Comparison of ENCODE assay signal across 16 cellular contexts in genomic region chr3:1421577-1421976, GRCh38.
"Had no signal": no experiment of that assay in that cellular context is flagged by ENCODE, and none has a peak within 500 bp of the region (broad histone marks: within the 10 kb centered on the region; RNA-seq: fewer than 3 reads in every experiment).

No MANE protein-coding gene starts in this region.

- DNase-seq: activated naive CD4-positive, alpha-beta T cell treated with Interleukin-2 at 50 U/mL for 16 hours; anterior cingulate cortex; brain microvascular endothelial cell; cortex of kidney; effector CD8-positive, alpha-beta T cell; foreskin fibroblast; left ventricle myocardium inferior; mesenchymal stem cell; natural killer cell; posterior cingulate gyrus; retina; stimulated activated CD4-positive, alpha-beta T cell treated with anti-CD3 and anti-CD28 coated beads, Interleukin-12 subunit alpha, Interleukin-12 subunit beta, amount 100 ng/mL, for 4 hours; stimulated activated CD4-positive, alpha-beta T cell treated with anti-CD3 and anti-CD28 coated beads, Interleukin-2, amount 100 ng/mL, for 24 hours had no signal

- H3K4me3 Mint-ChIP-seq: natural killer cell had no signal

- H3K27me3 ChIP-seq: brain microvascular endothelial cell, neutrophil had no signal

- H3K4me3 ChIP-seq: left ventricle myocardium inferior, thoracic aorta had no signal

- H3K4me1 Mint-ChIP-seq: natural killer cell had no signal

- H3K36me3 ChIP-seq: brain microvascular endothelial cell, left ventricle myocardium inferior, neutrophil, thoracic aorta had no signal

- H3K27ac Mint-ChIP-seq: natural killer cell had no signal

- ATAC-seq: activated CD4-positive, CD25-positive, alpha-beta regulatory T cell treated with anti-CD3 and anti-CD28 coated beads, Interleukin-2, amount 50 U/mL, for 24 hours; natural killer cell had no signal

- H3K36me3 Mint-ChIP-seq: natural killer cell had no signal
